ENCODE assay signal across 7 cellular contexts in the genomic region with DNA sequence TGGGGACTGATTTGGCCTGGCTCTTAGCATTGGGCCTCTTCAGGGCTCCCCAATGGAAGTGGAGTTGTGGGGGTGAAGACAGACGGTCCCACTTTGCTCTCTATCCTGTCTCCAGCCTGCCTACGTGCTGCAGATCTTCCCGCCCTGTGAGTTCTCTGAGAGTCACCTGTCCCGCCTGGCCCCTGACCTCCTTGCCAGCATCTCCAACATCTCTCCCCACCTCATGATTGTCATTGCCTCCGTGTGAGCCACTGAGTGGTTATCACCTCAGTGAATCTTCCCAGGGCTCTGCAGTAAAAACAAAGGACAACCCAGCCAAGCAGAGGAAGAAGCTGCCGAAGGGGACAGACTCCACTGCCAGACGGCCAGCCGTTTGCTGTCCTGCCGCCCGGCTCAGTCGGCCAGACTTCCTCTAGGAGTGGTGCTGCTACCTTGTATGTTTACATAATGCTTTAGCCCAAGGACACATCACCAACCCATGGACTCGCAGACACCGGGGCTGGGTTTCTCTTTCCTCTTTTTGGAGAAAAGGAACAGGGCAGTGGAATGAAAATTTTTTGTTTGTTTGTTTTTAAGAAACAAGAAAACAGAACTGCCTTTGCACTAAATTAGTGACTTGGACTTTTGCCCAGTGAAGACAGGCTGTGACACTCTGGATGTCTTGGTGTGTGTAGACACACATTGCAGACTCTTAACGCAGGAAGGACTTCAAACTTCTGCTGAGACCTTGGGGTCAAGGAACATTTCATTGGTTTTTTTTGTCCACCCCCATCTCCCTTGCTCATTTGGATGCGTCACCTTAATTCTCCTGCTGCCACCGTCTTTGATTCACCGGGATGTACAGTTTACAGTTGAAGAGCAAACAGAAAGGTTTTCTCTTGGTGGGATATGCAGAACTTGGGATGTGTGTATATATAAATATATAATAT. TPM values are rescaled to one million over a fixed set of nuclear protein-coding genes. Genes with fewer than 3 reads are reported as not detected.
DNase-seq lines count a peak whose midpoint lies in the region; ATAC-seq and TF ChIP-seq lines count a peak whose summit lies in the region.

No MANE protein-coding gene starts in this region.

- H3K27me3 Mint-ChIP-seq in activated naive CD8-positive, alpha-beta T cell treated with anti-CD3 and anti-CD28 coated beads for 36 hours, result no peaks in the 10 kb centered on the region

- no peak for TF ChIP-seq CTCF in hepatocyte (IDR thresholded peaks at IDR 0.05; ENCODE audit: poor library complexity)

- no peak overlapping the region for H3K4me2 ChIP-seq in hepatocyte

- peaks cover 3% of the 10 kb centered on the region for H4K20me1 ChIP-seq in hepatocyte (ENCODE audit: insufficient read depth, poor library complexity, severe bottlenecking)

- no peaks in the 10 kb centered on the region for H3K9me2 ChIP-seq in hepatocyte (replicated peaks; ENCODE audit: insufficient read depth)

- no peaks in the 10 kb centered on the region for H3K9me3 ChIP-seq in hepatocyte (ENCODE audit: low read depth)

- no peaks in the 10 kb centered on the region for H3K36me3 ChIP-seq in hepatocyte (replicated peaks; ENCODE audit: insufficient read depth, low read depth)

- H2AFZ ChIP-seq in hepatocyte, result no peak overlapping the region

- H3K9me3 Mint-ChIP-seq in activated naive CD8-positive, alpha-beta T cell treated with anti-CD3 and anti-CD28 coated beads for 36 hours, result no peaks in the 10 kb centered on the region
- no peaks in the 10 kb centered on the region for H3K9me3 Mint-ChIP-seq in stimulated activated effector memory CD8-positive, alpha-beta T cell treated with anti-CD3 and anti-CD28 coated beads, Interleukin-12 subunit alpha, Interleukin-12 subunit beta, amount 100 ng/mL, for 72 hours

- 45% methylated on average over 17 of the region's 17 CpGs for WGBS in hepatocyte (ENCODE audit: low lambda C conversion rate, missing lambda C conversion rate)

- H3K4me1 Mint-ChIP-seq in activated naive CD8-positive, alpha-beta T cell treated with anti-CD3 and anti-CD28 coated beads for 36 hours, result peaks cover 10% of the 10 kb centered on the region
- peaks cover 15% of the 10 kb centered on the region for H3K4me1 Mint-ChIP-seq in stimulated activated effector memory CD8-positive, alpha-beta T cell treated with anti-CD3 and anti-CD28 coated beads, Interleukin-12 subunit alpha, Interleukin-12 subunit beta, amount 100 ng/mL, for 72 hours

- peaks cover 7% of the 10 kb centered on the region for H3K4me1 ChIP-seq in hepatocyte (ENCODE audit: insufficient read depth)

- ATAC-seq in stimulated activated effector memory CD8-positive, alpha-beta T cell treated with anti-CD3 and anti-CD28 coated beads, Interleukin-12 subunit alpha, Interleukin-12 subunit beta, amount 100 ng/mL, for 72 hours, result no peak
- no peak for ATAC-seq in HG03025 (IDR thresholded peaks at IDR 0.05; ENCODE audit: low FRiP score, unreplicated experiment)

- no peaks in the 10 kb centered on the region for H3K79me2 ChIP-seq in hepatocyte

- H3K4me3 ChIP-seq in hepatocyte, result no peak overlapping the region

- peak overlapping the region; percentile 60 for H3K27ac ChIP-seq in hepatocyte

- H3K27ac Mint-ChIP-seq in activated naive CD8-positive, alpha-beta T cell treated with anti-CD3 and anti-CD28 coated beads for 36 hours, result peak overlapping the region; percentile 62
- peak overlapping the region; percentile 95 for H3K27ac Mint-ChIP-seq in stimulated activated effector memory CD8-positive, alpha-beta T cell treated with anti-CD3 and anti-CD28 coated beads, Interleukin-12 subunit alpha, Interleukin-12 subunit beta, amount 100 ng/mL, for 72 hours

- H3K27me3 ChIP-seq in hepatocyte, result no peaks in the 10 kb centered on the region

- no peak overlapping the region for H3K4me3 Mint-ChIP-seq in activated naive CD8-positive, alpha-beta T cell treated with anti-CD3 and anti-CD28 coated beads for 36 hours
- no peak overlapping the region for H3K4me3 Mint-ChIP-seq in stimulated activated effector memory CD8-positive, alpha-beta T cell treated with anti-CD3 and anti-CD28 coated beads, Interleukin-12 subunit alpha, Interleukin-12 subunit beta, amount 100 ng/mL, for 72 hours

- DNase-seq in H4 (ENCODE audit: low spot score) (peak; percentile 56), hepatocyte (ENCODE audit: low spot score) (peak; percentile 63), NCI-H187 (lab: John Stamatoyannopoulos, UW) (no peak), COLO829 (ENCODE audit: low spot score) (no peak)
- no peak for DNase-seq in activated naive CD8-positive, alpha-beta T cell treated with anti-CD3 and anti-CD28 coated beads for 36 hours
- no peak for DNase-seq in stimulated activated effector memory CD8-positive, alpha-beta T cell treated with anti-CD3 and anti-CD28 coated beads, Interleukin-12 subunit alpha, Interleukin-12 subunit beta, amount 100 ng/mL, for 72 hours (ENCODE audit: low spot score in 2 of 2)

- H3K36me3 Mint-ChIP-seq in activated naive CD8-positive, alpha-beta T cell treated with anti-CD3 and anti-CD28 coated beads for 36 hours, result peaks cover 22% of the 10 kb centered on the region
- peaks cover 100% of the 10 kb centered on the region for H3K36me3 Mint-ChIP-seq in stimulated activated effector memory CD8-positive, alpha-beta T cell treated with anti-CD3 and anti-CD28 coated beads, Interleukin-12 subunit alpha, Interleukin-12 subunit beta, amount 100 ng/mL, for 72 hours

RNA-seq across cellular contexts. Expression of a gene that starts 36.5 kb away (rescaled TPM):
- total RNA-seq in H4 (2014; rRNA removed; shearing (Covaris generic)), result 17.5 and 30.5 TPM in 2 replicates
- total RNA-seq in activated naive CD8-positive, alpha-beta T cell treated with anti-CD3 and anti-CD28 coated beads for 36 hours, result 10 to 100 TPM; 52.3 to 56.1 TPM
- total RNA-seq in hepatocyte, result 15.3 and 16.8 TPM in 2 replicates
- polyA plus RNA-seq in hepatocyte, result 32.3 and 51.1 TPM in 2 replicates

Comparison
In these comparisons a context has a peak if more than half of its experiments do, and no peak if none do; other contexts are left out.
1. DNase-seq: peak in H4 (single experiment) and hepatocyte (single experiment); none in activated naive CD8-positive, alpha-beta T cell treated with anti-CD3 and anti-CD28 coated beads for 36 hours (single experiment), stimulated activated effector memory CD8-positive, alpha-beta T cell treated with anti-CD3 and anti-CD28 coated beads, Interleukin-12 subunit alpha, Interleukin-12 subunit beta, amount 100 ng/mL, for 72 hours (0 of 2), NCI-H187 (0 of 2) and COLO829 (single experiment).